ENCODE assay signal across 30 cellular contexts in the genomic region with DNA sequence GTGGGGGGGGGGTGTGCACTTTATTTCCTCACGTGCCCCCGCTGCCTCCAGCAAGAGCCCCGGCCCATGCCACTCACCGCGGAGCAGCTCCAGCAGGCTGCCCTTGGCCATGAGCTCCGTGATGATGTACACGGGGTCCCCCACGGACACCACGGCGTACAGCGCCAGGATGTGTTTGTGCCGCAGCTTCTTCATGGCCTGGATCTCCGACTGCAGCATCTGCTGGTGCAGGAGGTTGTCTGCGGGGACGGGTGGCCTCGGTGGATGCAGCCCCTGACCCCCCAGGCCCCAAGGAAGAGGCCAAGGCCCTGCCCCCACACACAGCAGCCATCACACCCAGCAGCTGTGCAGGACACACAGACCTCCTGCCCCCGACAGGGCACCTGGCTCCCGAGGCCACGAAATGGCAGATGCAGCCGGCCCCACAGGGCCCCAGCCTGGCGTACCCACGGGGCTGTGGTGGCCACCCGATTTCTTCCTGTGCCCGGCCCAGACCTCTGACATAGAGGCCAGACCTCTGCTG. TPM values are rescaled to one million over a fixed set of nuclear protein-coding genes. Genes with fewer than 3 reads are reported as not detected.
DNase-seq lines count a peak whose midpoint lies in the region; ATAC-seq, FAIRE-seq and TF ChIP-seq lines count a peak whose summit lies in the region.
"Had no signal": no experiment of that assay in that cellular context is flagged by ENCODE, and none has a peak within 500 bp of the region (broad histone marks: within the 10 kb centered on the region; RNA-seq: fewer than 3 reads in every experiment).

No MANE protein-coding gene starts in this region.

- peak overlapping the region; percentile 24 for H3K27ac Mint-ChIP-seq in type B pancreatic cell
- H3K27ac Mint-ChIP-seq: activated T-helper 1 cell treated with anti-CD3 and anti-CD28 coated beads, Interleukin-12 subunit alpha, Interleukin-12 subunit beta, Interleukin-2, Interleukin-4 antibody, amounts not matched to agents 30 ng/mL and 10 ng/mL and 1 ng/mL, durations not matched to agents 14 hours and 24 hours and 36 hours; CD4-positive, CD25-positive, alpha-beta regulatory T cell; stimulated activated memory B cell treated with anti-CD40 and anti-IgM and Interleukin-4, amounts not matched to agents 10 μg/mL and 1 μg/mL and 100 μg/mL, for 72 hours had no signal

- intact Hi-C loops in heart left ventricle (cut with DNase I) (loop anchor here in 2 of 10 donors (10.0 kb wide), 3 partner anchors 332 to 592 kb away; partner anchors contain the start of genes ABHD16B (in 1 of the 2) and TPD52L2 (in 1 of the 2)), left ventricle myocardium inferior (cut with micrococcal nuclease) (no loop called here), kidney (cut with DNase I) (no loop called here)

- TF ChIP-seq CTCF in heart left ventricle (IDR thresholded peaks at IDR 0.05) (no peak), left ventricle myocardium inferior (IDR thresholded peaks at IDR 0.05; ENCODE audit: borderline replicate concordance) (no peak), RWPE2 (IDR thresholded peaks at IDR 0.05; ENCODE audit: poor library complexity, severe bottlenecking) (no peak), kidney (IDR thresholded peaks at IDR 0.05; ENCODE audit: borderline replicate concordance, extremely low read depth, insufficient read depth) (no peak), type B pancreatic cell (conservative IDR thresholded peaks at IDR 0.05) (no peak), tibial nerve (IDR thresholded peaks at IDR 0.05) (no peak)

- TF ChIP-seq POLR2A in heart left ventricle (IDR thresholded peaks at IDR 0.05) (no peak), tibial nerve (IDR thresholded peaks at IDR 0.05) (no peak)

- no peak for TF ChIP-seq EP300 in tibial nerve (IDR thresholded peaks at IDR 0.05)

- H3K27me3 ChIP-seq in heart left ventricle: peaks cover 0 to 38% (median 2%) of the 10 kb centered on the region in 9 donors
- H3K27me3 ChIP-seq in left ventricle myocardium inferior (ENCODE audit: low read depth): peaks cover 37% of the 10 kb centered on the region
- no peaks in the 10 kb centered on the region for H3K27me3 ChIP-seq in RWPE2 (ENCODE audit: insufficient read depth, poor library complexity, severe bottlenecking)
- H3K27me3 ChIP-seq in tibial nerve: peaks cover 0 to 26% of the 10 kb centered on the region in 2 donors
- H3K27me3 ChIP-seq: vagina had no signal

- H3K4me3 Mint-ChIP-seq in type B pancreatic cell: no peak overlapping the region
- H3K4me3 Mint-ChIP-seq: activated naive CD8-positive, alpha-beta T cell treated with anti-CD3 and anti-CD28 coated beads, Interleukin-2, amount 10 ng/mL, durations not matched to agents 7 days and 5 days; activated T-helper 1 cell treated with anti-CD3 and anti-CD28 coated beads, Interleukin-12 subunit alpha, Interleukin-12 subunit beta, Interleukin-2, Interleukin-4 antibody, amounts not matched to agents 30 ng/mL and 10 ng/mL and 1 ng/mL, durations not matched to agents 14 hours and 24 hours and 36 hours; stimulated activated memory B cell treated with anti-CD40 and anti-IgM and Interleukin-4, amounts not matched to agents 10 μg/mL and 1 μg/mL and 100 μg/mL, for 72 hours had no signal

- H3K36me3 ChIP-seq in heart left ventricle (no peaks in the 10 kb centered on the region), left ventricle myocardium inferior (no peaks in the 10 kb centered on the region), RWPE2 (ENCODE audit: low read depth) (peaks cover 20% of the 10 kb centered on the region), kidney (ENCODE audit: control insufficient read depth in 1 of 2, insufficient read depth in 2 of 2, low read length in 2 of 2) (no peaks in the 10 kb centered on the region), tibial nerve (no peaks in the 10 kb centered on the region)
- H3K36me3 ChIP-seq: suprapubic skin, vagina had no signal

- H3K9ac ChIP-seq in kidney (ENCODE audit: low read length in 2 of 2): no peak overlapping the region
- H3K9ac ChIP-seq: KMS-11, parathyroid adenoma had no signal

- H3K4me3 ChIP-seq in heart left ventricle (no peak overlapping the region), left ventricle myocardium inferior (no peak overlapping the region), RWPE2 (ENCODE audit: severe bottlenecking) (no peak overlapping the region), kidney (ENCODE audit: low read length in 2 of 2) (no peak overlapping the region), tibial nerve (no peak overlapping the region)
- H3K4me3 ChIP-seq: suprapubic skin, vagina had no signal

- H3K27ac ChIP-seq in heart left ventricle (no peak overlapping the region), left ventricle myocardium inferior (replicated peaks) (no peak overlapping the region), RWPE2 (ENCODE audit: poor library complexity, severe bottlenecking) (no peak overlapping the region), kidney (ENCODE audit: low read depth in 2 of 2, low read length in 2 of 2) (no peak overlapping the region), tibial nerve (no peak overlapping the region)
- H3K27ac ChIP-seq: KMS-11, parathyroid adenoma, suprapubic skin, vagina had no signal

- H3K4me1 ChIP-seq in heart left ventricle (peaks cover 0 to 22% (median 4%) of the 10 kb centered on the region in 12 donors), left ventricle myocardium inferior (peaks cover 13% of the 10 kb centered on the region), RWPE2 (ENCODE audit: insufficient read depth, poor library complexity, severe bottlenecking) (peaks cover 26% of the 10 kb centered on the region), kidney (ENCODE audit: control insufficient read depth in 1 of 2, insufficient read depth in 1 of 2, low read depth in 1 of 2, low read length in 2 of 2) (peaks cover 0 to under 1% of the 10 kb centered on the region in 2 donors), tibial nerve (peaks cover 0 to 42% (median 7%) of the 10 kb centered on the region in 4 donors)
- H3K4me1 ChIP-seq: parathyroid adenoma had no signal

- DNase-seq in heart left ventricle: peak in 3 of 5 donors; percentile 15 to 58 (median 18)
- no peak for DNase-seq in left ventricle myocardium inferior
- peak; percentile 87 for DNase-seq in RWPE2 (ENCODE audit: low spot score)
- peak; percentile 74 for DNase-seq in kidney
- no peak for DNase-seq in type B pancreatic cell (ENCODE audit: extremely low spot score, unreplicated experiment)
- DNase-seq in NCI-H1105 (lab: John Stamatoyannopoulos, UW): no peak
- DNase-seq in tibial nerve (ENCODE audit: low spot score in 2 of 2): no peak
- DNase-seq: activated naive CD8-positive, alpha-beta T cell treated with anti-CD3 and anti-CD28 coated beads, Interleukin-2, amount 10 ng/mL, durations not matched to agents 7 days and 5 days; CD4-positive, CD25-positive, alpha-beta regulatory T cell; DMS 273 treated with DMSO at 0.1 percent for 48 hours; GDM1; kidney glomerular epithelial cell; mesendoderm; naive thymus-derived CD4-positive, alpha-beta T cell; NCI-H146; NCI-H2171; NCI-H524 treated with DMSO at 0.1 percent for 48 hours; RPMI8226; stimulated activated CD4-positive, alpha-beta T cell treated with anti-CD3 and anti-CD28 coated beads, Interleukin-1b, Interleukin-23, amount 100 ng/mL, for 48 hours; SW 1271 had no signal

- FAIRE-seq in kidney (lab: Jason Lieb, UNC): no peak
- FAIRE-seq: colon had no signal

- H3K9me3 ChIP-seq in heart left ventricle (no peaks in the 10 kb centered on the region), left ventricle myocardium inferior (replicated peaks) (no peaks in the 10 kb centered on the region), RWPE2 (ENCODE audit: severe bottlenecking) (no peaks in the 10 kb centered on the region), kidney (ENCODE audit: control insufficient read depth in 1 of 2, low read length in 2 of 2) (no peaks in the 10 kb centered on the region), tibial nerve (no peaks in the 10 kb centered on the region)
- H3K9me3 ChIP-seq: suprapubic skin, vagina had no signal

- H3K27me3 Mint-ChIP-seq in type B pancreatic cell: no peaks in the 10 kb centered on the region
- H3K27me3 Mint-ChIP-seq: activated naive CD8-positive, alpha-beta T cell treated with anti-CD3 and anti-CD28 coated beads, Interleukin-2, amount 10 ng/mL, durations not matched to agents 7 days and 5 days; naive thymus-derived CD4-positive, alpha-beta T cell had no signal

- ATAC-seq in heart left ventricle: no peak
- ATAC-seq in RWPE2 (ENCODE audit: low read depth): no peak
- ATAC-seq in GM21526 (IDR thresholded peaks at IDR 0.05; ENCODE audit: low FRiP score, unreplicated experiment): no peak
- ATAC-seq: naive thymus-derived CD4-positive, alpha-beta T cell; stimulated activated memory B cell treated with anti-CD40 and anti-IgM and Interleukin-4, amounts not matched to agents 10 μg/mL and 1 μg/mL and 100 μg/mL, for 72 hours had no signal

- H3K36me3 Mint-ChIP-seq in type B pancreatic cell: no peaks in the 10 kb centered on the region
- H3K36me3 Mint-ChIP-seq: activated naive CD8-positive, alpha-beta T cell treated with anti-CD3 and anti-CD28 coated beads, Interleukin-2, amount 10 ng/mL, durations not matched to agents 7 days and 5 days; CD4-positive, CD25-positive, alpha-beta regulatory T cell; naive thymus-derived CD4-positive, alpha-beta T cell; stimulated activated memory B cell treated with anti-CD40 and anti-IgM and Interleukin-4, amounts not matched to agents 10 μg/mL and 1 μg/mL and 100 μg/mL, for 72 hours had no signal

- H3K4me1 Mint-ChIP-seq in type B pancreatic cell (ENCODE audit: unreplicated experiment): peaks cover 8% of the 10 kb centered on the region
- H3K4me1 Mint-ChIP-seq: activated naive CD8-positive, alpha-beta T cell treated with anti-CD3 and anti-CD28 coated beads, Interleukin-2, amount 10 ng/mL, durations not matched to agents 7 days and 5 days had no signal

- 73 to 85% (median 79%) methylated on average over 14 to 24 of the region's 24 CpGs for WGBS in heart left ventricle, 4 donors
- 71 to 74% methylated on average over 17 to 24 of the region's 24 CpGs for WGBS in tibial nerve, 2 donors

- H3K9me3 Mint-ChIP-seq in type B pancreatic cell: no peaks in the 10 kb centered on the region
- H3K9me3 Mint-ChIP-seq: activated naive CD8-positive, alpha-beta T cell treated with anti-CD3 and anti-CD28 coated beads, Interleukin-2, amount 10 ng/mL, durations not matched to agents 7 days and 5 days; activated T-helper 1 cell treated with anti-CD3 and anti-CD28 coated beads, Interleukin-12 subunit alpha, Interleukin-12 subunit beta, Interleukin-2, Interleukin-4 antibody, amounts not matched to agents 30 ng/mL and 10 ng/mL and 1 ng/mL, durations not matched to agents 14 hours and 24 hours and 36 hours; CD4-positive, CD25-positive, alpha-beta regulatory T cell had no signal

RNA-seq across cellular contexts. Expression of gene PTK6, which starts 4.7 kb away (rescaled TPM):
- total RNA-seq in heart left ventricle (under 1 TPM in 3 of 9 donors, not detected in 6; 0.10 to 0.29 (median 0.14) TPM), left ventricle myocardium inferior (not detected), kidney (1.1 TPM), type B pancreatic cell (ENCODE audit: low replicate concordance) (0.12 and 0.21 TPM in 2 replicates), tibial nerve (under 1 TPM in 2 of 4 donors, not detected in 2; 0.21 to 0.90 TPM)
- polyA plus RNA-seq in heart left ventricle (under 1 TPM in 1 of 2 donors, not detected in 1; 0.04 TPM), kidney (ENCODE audit: insufficient read depth, low read depth, low replicate concordance) (0.26 TPM)
- total RNA-seq: skeletal muscle tissue had no signal

RNA-seq across cellular contexts. Expression of gene PPDPF, which starts 11.9 kb away (rescaled TPM):
- 100 to 1,000 TPM; 182 to 424 (median 235) TPM for total RNA-seq in heart left ventricle
- 100 to 1,000 TPM; 318 to 442 TPM for polyA plus RNA-seq in heart left ventricle
- total RNA-seq in left ventricle myocardium inferior: 371 TPM
- 578 TPM for total RNA-seq in kidney
- polyA plus RNA-seq in kidney (ENCODE audit: insufficient read depth, low read depth, low replicate concordance): 961 TPM
- 280 and 422 TPM in 2 replicates for total RNA-seq in type B pancreatic cell (ENCODE audit: low replicate concordance)
- 100 to 1,000 TPM in 3 of 4 donors, 10 to 100 TPM in 1; 59.0 to 165 (median 119) TPM for total RNA-seq in tibial nerve

RNA-seq across cellular contexts. Expression of gene SRMS, which starts 15.0 kb away (rescaled TPM):
- total RNA-seq in heart left ventricle: not detected
- polyA plus RNA-seq in heart left ventricle: not detected
- not detected for total RNA-seq in left ventricle myocardium inferior
- total RNA-seq in kidney: 0.38 TPM
- not detected for polyA plus RNA-seq in kidney (ENCODE audit: insufficient read depth, low read depth, low replicate concordance)
- not detected in 2 replicates for total RNA-seq in type B pancreatic cell (ENCODE audit: low replicate concordance)
- total RNA-seq in tibial nerve: not detected
- total RNA-seq: activated naive CD8-positive, alpha-beta T cell treated with anti-CD3 and anti-CD28 coated beads, Interleukin-2, amount 10 ng/mL, durations not matched to agents 7 days and 5 days; activated T-helper 1 cell treated with anti-CD3 and anti-CD28 coated beads, Interleukin-12 subunit alpha, Interleukin-12 subunit beta, Interleukin-2, Interleukin-4 antibody, amounts not matched to agents 30 ng/mL and 10 ng/mL and 1 ng/mL, durations not matched to agents 14 hours and 24 hours and 36 hours; CD4-positive, CD25-positive, alpha-beta regulatory T cell; skeletal muscle tissue; vagina had no signal
- polyA plus RNA-seq: AG04450; CD4-positive, CD25-positive, alpha-beta regulatory T cell; naive thymus-derived CD4-positive, alpha-beta T cell had no signal

RNA-seq across cellular contexts. Expression of gene FNDC11, which starts 21.4 kb away (rescaled TPM):
- total RNA-seq in heart left ventricle (under 1 TPM in 4 of 9 donors, not detected in 5; 0.16 to 0.23 (median 0.19) TPM), left ventricle myocardium inferior (0.14 TPM), kidney (1.6 TPM), type B pancreatic cell (ENCODE audit: low replicate concordance) (0.52 and 1.4 TPM in 2 replicates), tibial nerve (1 to 10 TPM in 1 of 4 donors, under 1 TPM in 2, not detected in 1; 0.21 to 1.4 (median 0.30) TPM)
- polyA plus RNA-seq in heart left ventricle (under 1 TPM; 0.08 to 0.14 TPM), kidney (ENCODE audit: insufficient read depth, low read depth, low replicate concordance) (0.47 TPM)
- total RNA-seq: vagina had no signal

RNA-seq across cellular contexts. Expression of gene EEF1A2, which starts 33.6 kb away (rescaled TPM):
- 1,000 to 10,000 TPM in 7 of 9 donors, 100 to 1,000 TPM in 2; 791 to 1,794 (median 1,550) TPM for total RNA-seq in heart left ventricle
- 1,000 to 10,000 TPM; 1,276 to 1,345 TPM for polyA plus RNA-seq in heart left ventricle
- 1,286 TPM for total RNA-seq in left ventricle myocardium inferior
- 18.1 TPM for total RNA-seq in kidney
- 1.5 TPM for polyA plus RNA-seq in kidney (ENCODE audit: insufficient read depth, low read depth, low replicate concordance)
- total RNA-seq in type B pancreatic cell (ENCODE audit: low replicate concordance): 20.5 and 30.2 TPM in 2 replicates
- not detected for total RNA-seq in tibial nerve

Comparison
In these comparisons a context has a peak if more than half of its experiments do, and no peak if none do; other contexts are left out.
1. DNase-seq: peak in heart left ventricle (3 of 5), RWPE2 (single experiment) and kidney (single experiment); none in left ventricle myocardium inferior (single experiment), type B pancreatic cell (single experiment), NCI-H1105 (single experiment) and tibial nerve (0 of 2).